In the genomic region with DNA sequence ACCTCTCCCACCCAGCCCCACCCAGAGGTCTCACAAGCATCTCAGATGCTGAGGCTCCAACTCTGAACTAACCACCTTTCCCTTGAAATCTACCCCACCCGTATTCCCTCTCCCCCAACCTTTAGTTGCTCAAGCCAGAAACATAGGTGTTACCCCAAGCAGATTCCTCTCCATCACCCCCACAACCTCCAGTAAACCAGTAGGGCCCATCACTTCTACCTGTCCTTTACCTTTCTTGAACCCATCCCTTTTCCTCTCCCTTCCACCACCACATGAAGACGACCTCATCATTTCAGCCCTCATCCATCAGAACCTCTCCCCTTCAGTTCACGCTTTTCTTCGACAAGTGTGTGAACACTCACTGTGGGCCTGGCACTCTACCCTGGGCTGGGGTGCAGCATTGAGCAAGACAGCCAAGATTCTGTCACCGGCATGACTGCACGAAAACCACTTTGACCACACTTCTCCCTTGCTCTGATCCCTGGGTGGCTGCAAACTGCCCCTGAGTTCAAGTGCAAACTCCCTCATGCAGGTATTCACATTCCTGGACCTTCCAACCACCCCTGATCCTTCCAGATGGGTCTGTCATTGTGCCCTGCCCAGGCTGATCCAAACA, we compare ENCODE assay signal across 10 cellular contexts.
A peak's percentile ranks its signal among the peaks of the same experiment; 100 is the strongest.
DNase-seq lines count a peak whose midpoint lies in the region; TF ChIP-seq lines count a peak whose summit lies in the region.
"Had no signal": no experiment of that assay in that cellular context is flagged by ENCODE, and none has a peak within 500 bp of the region (broad histone marks: within the 10 kb centered on the region; RNA-seq: fewer than 3 reads in every experiment).

No MANE protein-coding gene starts in this region.

- H3K9me3 ChIP-seq in left ventricle myocardium inferior (replicated peaks) (no peaks in the 10 kb centered on the region), muscle layer of duodenum (ENCODE audit: control insufficient read depth in 1 of 2, low read length in 2 of 2) (no peaks in the 10 kb centered on the region)

- intact Hi-C loops in left ventricle myocardium inferior (cut with micrococcal nuclease) (no loop called here), cardiac septum (cut with DNase I) (loop anchor here (5.0 kb wide), 1 partner anchor 64 kb away; no protein-coding TSS in a partner anchor)

- H3K36me3 ChIP-seq in left ventricle myocardium inferior = no peaks in the 10 kb centered on the region
- H3K36me3 ChIP-seq in muscle layer of duodenum (ENCODE audit: control insufficient read depth in 1 of 2, insufficient read depth in 2 of 2, low read length in 2 of 2) = no peaks in the 10 kb centered on the region

- H3K27ac ChIP-seq in left ventricle myocardium inferior (replicated peaks) (peak overlapping the region; percentile 97), cingulate gyrus (ENCODE audit: low read depth, low read length) (peak overlapping the region; percentile 98), muscle layer of duodenum (ENCODE audit: low read length) (peak overlapping the region; percentile 93)
- H3K27ac ChIP-seq: KMS-11 had no signal

- H3K27me3 ChIP-seq in left ventricle myocardium inferior (ENCODE audit: low read depth) = peaks cover 3% of the 10 kb centered on the region
- no peaks in the 10 kb centered on the region for H3K27me3 ChIP-seq in muscle layer of duodenum (ENCODE audit: low read depth, low read length)

- H3K4me3 ChIP-seq in left ventricle myocardium inferior (peak overlapping the region; percentile 66), muscle layer of duodenum (ENCODE audit: low read depth in 1 of 2, low read length in 2 of 2) (peak overlapping the region in 1 of 2 donors; percentile 51)

- H3K4me1 ChIP-seq in left ventricle myocardium inferior (peaks cover 23% of the 10 kb centered on the region), muscle layer of duodenum (ENCODE audit: control insufficient read depth in 1 of 2, insufficient read depth in 2 of 2, low read length in 2 of 2) (peaks cover 15 to 39% of the 10 kb centered on the region in 2 donors)

- no peak for DNase-seq in left ventricle myocardium inferior
- DNase-seq in cardiac septum (ENCODE audit: low spot score) = no peak
- DNase-seq in NCI-H2081 (lab: John Stamatoyannopoulos, UW) = no peak
- DNase-seq in GM10266 (ENCODE audit: extremely low spot score) = no peak
- DNase-seq in activated CD4-positive, alpha-beta T cell treated with anti-CD3 and anti-CD28 coated beads, Interleukin-2, amount 50 U/mL, for 4 hours = no peak
- no peak for DNase-seq in middle frontal gyrus (ENCODE audit: extremely low spot score, low spot score)
- DNase-seq: central memory CD4-positive, alpha-beta T cell had no signal

- TF ChIP-seq CTCF in left ventricle myocardium inferior (IDR thresholded peaks at IDR 0.05; ENCODE audit: borderline replicate concordance) (no peak), GM10266 (IDR thresholded peaks at IDR 0.05; ENCODE audit: control insufficient read depth, insufficient read depth, low read depth, missing control alignments) (no peak)
